In the genomic region with DNA sequence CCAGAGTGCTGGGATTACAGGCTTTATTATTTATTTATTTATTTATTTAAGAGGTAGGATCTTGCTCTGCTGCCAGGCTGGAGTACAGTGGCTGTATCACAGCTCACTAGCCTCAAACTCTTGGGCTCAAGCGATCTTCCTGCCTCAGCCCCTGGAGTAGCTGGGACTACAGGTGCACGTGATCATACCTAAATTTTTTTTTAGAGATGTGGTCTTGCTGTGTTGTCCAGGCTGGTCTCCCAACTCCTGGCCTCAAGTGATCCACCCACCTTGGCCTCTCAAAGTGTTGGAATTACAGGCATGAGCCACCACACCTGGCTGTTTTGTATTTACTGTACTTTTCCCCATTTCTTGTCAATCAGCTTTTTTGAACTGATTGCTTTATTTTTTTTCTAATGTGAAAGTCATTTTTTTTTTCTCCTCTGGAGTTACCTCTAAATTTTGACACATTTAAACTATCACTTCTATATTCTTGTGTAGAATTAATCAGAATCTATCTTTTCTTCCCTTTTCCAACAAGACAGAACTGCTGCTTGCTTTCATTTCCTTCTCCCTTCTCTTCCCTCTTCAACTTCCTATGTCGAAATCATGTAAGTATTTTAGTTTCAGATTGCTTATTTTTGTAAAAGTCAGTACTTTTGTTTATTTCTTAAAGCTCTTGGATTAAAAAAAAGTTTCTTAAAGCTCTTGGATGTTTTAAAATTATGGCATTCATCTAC, we compare ENCODE assay signal across 1 cellular context.
TF ChIP-seq lines count a peak whose summit lies in the region.

No MANE protein-coding gene starts in this region.

TF ChIP-seq in A549, 52 proteins besides CTCF, POLR2A, EP300 and RAD21 (continued from another document):
- TF ChIP-seq BCL3 (IDR thresholded peaks at IDR 0.05): no peak
- TF ChIP-seq CHD4 (IDR thresholded peaks at IDR 0.05; ENCODE audit: borderline replicate concordance): no peak
- TF ChIP-seq ZFP36 (IDR thresholded peaks at IDR 0.05; ENCODE audit: borderline replicate concordance, partially characterized antibody): no peak
- TF ChIP-seq HOXB13 (CRISPR knock-in tag; IDR thresholded peaks at IDR 0.05; ENCODE audit: low read depth): no peak
- no peak for TF ChIP-seq USF2 (IDR thresholded peaks at IDR 0.05)
- no peak for TF ChIP-seq NFE2L2 (conservative IDR thresholded peaks at IDR 0.05; ENCODE audit: low read length)
- TF ChIP-seq HDAC2 (IDR thresholded peaks at IDR 0.05): no peak
- TF ChIP-seq FOSB (CRISPR knock-in tag; IDR thresholded peaks at IDR 0.05): no peak
- no peak for TF ChIP-seq CBX2 (IDR thresholded peaks at IDR 0.05; ENCODE audit: borderline replicate concordance, low read depth)
- TF ChIP-seq JUN (IDR thresholded peaks at IDR 0.05): no peak
- TF ChIP-seq BHLHE40 (IDR thresholded peaks at IDR 0.05; ENCODE audit: low read depth, low read length): no peak
